Comparison of ENCODE assay signal across 13 cellular contexts in genomic region chr4:13056630-13057187, GRCh38.
DNase-seq lines count a peak whose midpoint lies in the region; ATAC-seq and TF ChIP-seq lines count a peak whose summit lies in the region.
"Had no signal": no experiment of that assay in that cellular context is flagged by ENCODE, and none has a peak within 500 bp of the region (broad histone marks: within the 10 kb centered on the region; RNA-seq: fewer than 3 reads in every experiment).

No MANE protein-coding gene starts in this region.

- ATAC-seq in right cardiac atrium = peak; percentile 23 to 83
- no peak for ATAC-seq in heart left ventricle

- TF ChIP-seq CTCF in heart left ventricle (IDR thresholded peaks at IDR 0.05) (no peak), sigmoid colon (IDR thresholded peaks at IDR 0.05) (no peak), tibial artery (IDR thresholded peaks at IDR 0.05) (no peak)

- H3K9me3 ChIP-seq in right cardiac atrium (ENCODE audit: control insufficient read depth, low read length) (no peaks in the 10 kb centered on the region), heart left ventricle (no peaks in the 10 kb centered on the region), sigmoid colon (no peaks in the 10 kb centered on the region), tibial artery (no peaks in the 10 kb centered on the region)
- H3K9me3 ChIP-seq: BLaER1 treated with 17β-estradiol and CSF1 and Interleukin-3, amounts not matched to agents 10 nM and 100 nM had no signal

- intact Hi-C loops in right cardiac atrium (cut with DNase I) (no loop called here), heart left ventricle (cut with DNase I) (no loop called here), sigmoid colon (cut with DNase I) (no loop called here), tibial artery (cut with DNase I; ENCODE audit: low total_unique reads) (no loop called here)

- 64% methylated on average over 4 of the region's 4 CpGs for WGBS in right cardiac atrium
- WGBS in heart left ventricle, 4 donors = 65 to 75% (median 69%) methylated on average over 4 of the region's 4 CpGs
- 81 to 89% methylated on average over 4 of the region's 4 CpGs for WGBS in sigmoid colon, 2 donors

- TF ChIP-seq EP300 in sigmoid colon (IDR thresholded peaks at IDR 0.05) = no peak

- H3K4me3 ChIP-seq in right cardiac atrium (ENCODE audit: low read length) (no peak overlapping the region), heart left ventricle (no peak overlapping the region), sigmoid colon (no peak overlapping the region), tibial artery (no peak overlapping the region)
- H3K4me3 ChIP-seq: BLaER1 treated with 17β-estradiol and CSF1 and Interleukin-3, amounts not matched to agents 10 nM and 100 nM had no signal

- no peak for TF ChIP-seq POLR2A in heart left ventricle (IDR thresholded peaks at IDR 0.05)
- TF ChIP-seq POLR2A in sigmoid colon (IDR thresholded peaks at IDR 0.05) = no peak

- H3K27me3 ChIP-seq in right cardiac atrium (ENCODE audit: control insufficient read depth, insufficient read depth) (no peaks in the 10 kb centered on the region), heart left ventricle (no peaks in the 10 kb centered on the region), sigmoid colon (no peaks in the 10 kb centered on the region), tibial artery (no peaks in the 10 kb centered on the region)
- H3K27me3 ChIP-seq: BLaER1 treated with 17β-estradiol and CSF1 and Interleukin-3, amounts not matched to agents 10 nM and 100 nM had no signal

- peak; percentile 14 to 76 (median 51) for DNase-seq in right cardiac atrium
- DNase-seq in heart left ventricle = no peak
- no peak for DNase-seq in sigmoid colon
- no peak for DNase-seq in tibial artery
- no peak for DNase-seq in DMS53 treated with DMSO at 0.1 percent for 48 hours (lab: John Stamatoyannopoulos, UW; ENCODE audit: unreplicated experiment)
- DNase-seq in activated CD8-positive, alpha-beta memory T cell treated with anti-CD3 and anti-CD28 coated beads, Interleukin-2, amount 50 U/mL, for 4 hours = no peak
- DNase-seq in NCI-H1048 (lab: John Stamatoyannopoulos, UW) = no peak
- DNase-seq: ACHN; CD4-positive, CD25-positive, alpha-beta regulatory T cell; DMS53; HCEC 1CT; HFFc6 had no signal

- no peaks in the 10 kb centered on the region for H3K4me1 ChIP-seq in right cardiac atrium (ENCODE audit: control insufficient read depth, insufficient read depth, low read length)
- H3K4me1 ChIP-seq in heart left ventricle = no peaks in the 10 kb centered on the region
- peaks cover 0 to 13% (median 5%) of the 10 kb centered on the region in 4 donors for H3K4me1 ChIP-seq in sigmoid colon
- H3K4me1 ChIP-seq in tibial artery = peaks cover 0 to 21% (median 6%) of the 10 kb centered on the region in 4 donors
- H3K4me1 ChIP-seq: BLaER1 treated with 17β-estradiol and CSF1 and Interleukin-3, amounts not matched to agents 10 nM and 100 nM had no signal

- H3K27ac ChIP-seq in right cardiac atrium (ENCODE audit: low read length) = no peak overlapping the region
- H3K27ac ChIP-seq in heart left ventricle = no peak overlapping the region
- H3K27ac ChIP-seq in sigmoid colon = peak overlapping the region; percentile 4 to 36 (median 32)
- peak overlapping the region; percentile 17 to 50 for H3K27ac ChIP-seq in tibial artery
- H3K27ac ChIP-seq: BLaER1 treated with 17β-estradiol and CSF1 and Interleukin-3, amounts not matched to agents 10 nM and 100 nM had no signal

- H3K36me3 ChIP-seq in heart left ventricle (no peaks in the 10 kb centered on the region), sigmoid colon (no peaks in the 10 kb centered on the region), tibial artery (no peaks in the 10 kb centered on the region)
- H3K36me3 ChIP-seq: BLaER1 treated with 17β-estradiol and CSF1 and Interleukin-3, amounts not matched to agents 10 nM and 100 nM had no signal

Comparison
In these comparisons a context has a peak if more than half of its experiments do, and no peak if none do; other contexts are left out.
1. ATAC-seq: peak in right cardiac atrium (2 of 2); none in heart left ventricle (0 of 4).
2. DNase-seq: peak in right cardiac atrium (3 of 3); none in heart left ventricle (0 of 5), sigmoid colon (single experiment), tibial artery (0 of 2), DMS53 treated with DMSO at 0.1 percent for 48 hours (single experiment), activated CD8-positive, alpha-beta memory T cell treated with anti-CD3 and anti-CD28 coated beads, Interleukin-2, amount 50 U/mL, for 4 hours (single experiment) and NCI-H1048 (single experiment).
3. H3K27ac ChIP-seq: peak in sigmoid colon (4 of 4) and tibial artery (2 of 2); none in right cardiac atrium (single experiment) and heart left ventricle (0 of 12).